In the genomic region with DNA sequence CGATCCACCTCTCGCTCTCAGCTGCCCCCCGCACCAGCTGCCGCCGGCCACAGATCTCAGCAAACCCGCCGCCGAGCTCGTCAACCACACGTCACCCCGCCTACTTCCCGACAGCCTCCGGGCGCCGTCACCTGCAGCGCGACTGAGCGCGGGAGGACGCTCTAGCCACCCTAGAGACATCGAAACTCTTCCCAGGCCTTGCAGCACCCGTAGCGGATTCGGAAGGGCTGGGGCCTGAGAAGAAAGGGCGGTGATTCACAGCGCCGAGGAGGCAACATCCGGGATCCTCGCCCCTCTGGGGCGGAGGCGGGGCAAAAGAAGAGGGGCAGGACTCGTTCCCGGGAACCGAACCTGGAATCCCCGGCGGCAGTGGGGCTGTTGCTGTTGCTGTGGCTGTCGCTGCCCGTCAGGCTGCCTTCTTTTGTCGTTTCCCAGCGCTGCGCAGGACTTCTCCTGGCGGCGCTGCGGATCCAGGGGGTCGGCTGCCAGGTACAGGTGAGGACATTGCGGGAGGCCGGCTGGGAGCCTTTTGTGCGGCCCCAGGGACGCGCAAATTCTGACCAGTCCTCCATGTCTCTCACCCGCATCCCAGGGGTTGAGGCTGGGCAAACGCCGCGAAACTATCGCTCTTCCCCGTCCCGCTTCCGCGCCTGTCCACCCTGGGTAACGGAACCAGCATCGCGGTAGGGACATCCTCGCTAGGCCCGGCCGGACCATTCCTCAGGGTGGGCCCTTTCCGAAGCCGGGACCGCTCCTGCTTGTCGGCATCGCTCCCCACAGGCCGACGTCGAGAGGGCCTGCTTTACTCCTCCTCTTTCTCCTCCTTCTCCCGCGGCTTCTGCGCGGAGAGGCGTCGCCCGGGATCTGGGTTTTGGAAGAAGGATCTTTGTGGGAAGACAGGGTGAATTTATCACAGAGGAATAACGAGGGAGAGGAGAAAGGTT, we compare ENCODE assay signal across 8 cellular contexts. TPM values are rescaled to one million over a fixed set of nuclear protein-coding genes. Genes with fewer than 3 reads are reported as not detected.
DNase-seq lines count a peak whose midpoint lies in the region; ATAC-seq and TF ChIP-seq lines count a peak whose summit lies in the region.

Gene RO60, plus strand, starts transcription at position 331 of the 944 bp plus-strand sequence. CDS start 9,443 bp downstream, outside the sequence.
Gene UCHL5, minus strand, starts transcription at position 79 of the 944 bp plus-strand sequence. CDS start 100 bp downstream, outside the sequence.

- intact Hi-C loops in naive thymus-derived CD4-positive, alpha-beta T cell (cut with micrococcal nuclease) = loop anchor here (1.0 to 10.0 kb wide), 12 partner anchors 11 to 1235 kb away; partner anchors contain the start of genes CDC73 (in 2 of the 2), GLRX2 (in 2 of the 2), RGS1 (in 1 of the 2) and RGS2 (in 1 of the 2)

- no peaks in the 10 kb centered on the region for H3K9me3 ChIP-seq in naive thymus-derived CD4-positive, alpha-beta T cell (ENCODE audit: control insufficient read depth in 2 of 3, low read length in 3 of 3)

- CTCF ChIA-PET in naive thymus-derived CD4-positive, alpha-beta T cell (lab: Charles Lee) = interaction anchor here (1.0 to 3.1 kb wide), 4 partner anchors 28 to 1230 kb away, joined by 3 to 18 read pairs (median 4); partner anchors contain the start of gene CDC73

- H3K27me3 Mint-ChIP-seq in GM23338 (ENCODE audit: insufficient read depth, low read depth, poor library complexity) = peaks cover 12% of the 10 kb centered on the region
- H3K27me3 Mint-ChIP-seq in naive thymus-derived CD4-positive, alpha-beta T cell = no peaks in the 10 kb centered on the region
- H3K27me3 Mint-ChIP-seq in stimulated activated naive B cell treated with anti-CD40 and anti-IgM and Interleukin-4, amounts not matched to agents 10 μg/mL and 1 μg/mL and 100 μg/mL, for 72 hours = no peaks in the 10 kb centered on the region

- H3F3A ChIP-seq in GM23338 (replicated peaks; ENCODE audit: low read depth) = no peaks in the 10 kb centered on the region

- H3K4me3 ChIP-seq in GM23338 = peak within 1 kb of the TSS; percentile 87
- H3K4me3 ChIP-seq in naive thymus-derived CD4-positive, alpha-beta T cell (ENCODE audit: low read length) = peak within 1 kb of the TSS; percentile 96

- DNase-seq in Daoy (ENCODE audit: low read depth) = peak; percentile 99
- DNase-seq in GM23338 (ENCODE audit: low spot score) = peak; percentile 98
- peak; percentile 99 for DNase-seq in LHCN-M2 (ENCODE audit: low read depth)
- DNase-seq in RPMI8226 = peak; percentile 99
- peak; percentile 86 to 90 for DNase-seq in activated T-helper 1 cell treated with anti-CD3 and anti-CD28 coated beads, Interleukin-2, amount 50 U/mL, for 16 hours (ENCODE audit: low read depth in 1 of 2, low spot score in 1 of 2)
- peak; percentile 98 for DNase-seq in fibroblast of gingiva (ENCODE audit: low read depth)
- peak; percentile 79 to 96 (median 94) for DNase-seq in naive thymus-derived CD4-positive, alpha-beta T cell
- peak; percentile 96 for DNase-seq in stimulated activated naive B cell treated with anti-CD40 and anti-IgM and Interleukin-4, amounts not matched to agents 10 μg/mL and 1 μg/mL and 100 μg/mL, for 72 hours

- peak within 1 kb of the TSS; percentile 92 for H3K4me2 ChIP-seq in GM23338

- H3K27ac ChIP-seq in GM23338 (ENCODE audit: low read depth) = peak within 1 kb of the TSS; percentile 98
- H3K27ac ChIP-seq in naive thymus-derived CD4-positive, alpha-beta T cell (ENCODE audit: low read depth, low read length) = peak within 1 kb of the TSS; percentile 89

- POLR2A ChIA-PET in naive thymus-derived CD4-positive, alpha-beta T cell (lab: Charles Lee) = interaction anchor here (0.7 to 2.0 kb wide), 13 partner anchors 10 to 543 kb away, joined by 3 to 19 read pairs (median 4); partner anchors contain the start of genes CDC73 and RGS2

- peaks cover 20% of the 10 kb centered on the region for H3K4me1 ChIP-seq in GM23338 (ENCODE audit: insufficient read depth)
- H3K4me1 ChIP-seq in naive thymus-derived CD4-positive, alpha-beta T cell (ENCODE audit: control insufficient read depth in 2 of 2, insufficient read depth in 2 of 2, low read length in 2 of 2) = peaks cover 22 to 30% of the 10 kb centered on the region in 2 donors

- H3K36me3 Mint-ChIP-seq in GM23338 (ENCODE audit: low read depth) = peaks cover 8% of the 10 kb centered on the region; the same call in 2 of the 3 replicates
- H3K36me3 Mint-ChIP-seq in naive thymus-derived CD4-positive, alpha-beta T cell = peaks cover 0 to 15% (median 7%) of the 10 kb centered on the region in 5 donors
- peaks cover 16 to 35% of the 10 kb centered on the region in 2 donors for H3K36me3 Mint-ChIP-seq in stimulated activated naive B cell treated with anti-CD40 and anti-IgM and Interleukin-4, amounts not matched to agents 10 μg/mL and 1 μg/mL and 100 μg/mL, for 72 hours

- H3K36me3 ChIP-seq in GM23338 (ENCODE audit: insufficient read depth) = no peaks in the 10 kb centered on the region
- peaks cover 0 to 5% (median 0%) of the 10 kb centered on the region in 3 experiments for H3K36me3 ChIP-seq in naive thymus-derived CD4-positive, alpha-beta T cell (ENCODE audit: control insufficient read depth in 2 of 3, insufficient read depth in 3 of 3, low read length in 3 of 3)

- H3K4me3 Mint-ChIP-seq in GM23338 = peak within 1 kb of the TSS; percentile 94
- peak within 1 kb of the TSS; percentile 93 to 100 (median 98) for H3K4me3 Mint-ChIP-seq in naive thymus-derived CD4-positive, alpha-beta T cell
- H3K4me3 Mint-ChIP-seq in stimulated activated naive B cell treated with anti-CD40 and anti-IgM and Interleukin-4, amounts not matched to agents 10 μg/mL and 1 μg/mL and 100 μg/mL, for 72 hours = peak within 1 kb of the TSS; percentile 93 to 99

- 0 out of 2 replicates have a peak, but pooled peaks cover 15% of the 10 kb centered on the region for H4K20me1 ChIP-seq in GM23338 (replicated peaks; ENCODE audit: insufficient read depth)

- no peaks in the 10 kb centered on the region for H3K27me3 ChIP-seq in GM23338 (ENCODE audit: insufficient read depth)
- no peaks in the 10 kb centered on the region for H3K27me3 ChIP-seq in naive thymus-derived CD4-positive, alpha-beta T cell (ENCODE audit: control insufficient read depth in 2 of 2, insufficient read depth in 2 of 2, low read length in 2 of 2)

- peak within 1 kb of the TSS; percentile 93 for H3K27ac Mint-ChIP-seq in GM23338
- H3K27ac Mint-ChIP-seq in naive thymus-derived CD4-positive, alpha-beta T cell = peak within 1 kb of the TSS; percentile 97 to 100 (median 98)
- peak within 1 kb of the TSS; percentile 99 for H3K27ac Mint-ChIP-seq in stimulated activated naive B cell treated with anti-CD40 and anti-IgM and Interleukin-4, amounts not matched to agents 10 μg/mL and 1 μg/mL and 100 μg/mL, for 72 hours

- H3K79me2 ChIP-seq in GM23338 (replicated peaks; ENCODE audit: insufficient read depth) = peaks cover 87% of the 10 kb centered on the region

- H3K9me3 Mint-ChIP-seq in GM23338 = no peaks in the 10 kb centered on the region; the same call in 2 of the 3 replicates
- H3K9me3 Mint-ChIP-seq in naive thymus-derived CD4-positive, alpha-beta T cell = peaks cover 0 to 6% (median 0%) of the 10 kb centered on the region in 11 donors
- H3K9me3 Mint-ChIP-seq in stimulated activated naive B cell treated with anti-CD40 and anti-IgM and Interleukin-4, amounts not matched to agents 10 μg/mL and 1 μg/mL and 100 μg/mL, for 72 hours = no peaks in the 10 kb centered on the region

- peak within 1 kb of the TSS; percentile 89 for H2AFZ ChIP-seq in GM23338

- no peak for TF ChIP-seq CTCF in GM23338 (conservative IDR thresholded peaks at IDR 0.05; ENCODE audit: low read depth in 2 of 2)

- ATAC-seq in GM23338 = peak; percentile 94
- ATAC-seq in naive thymus-derived CD4-positive, alpha-beta T cell = peak; percentile 98
- peak; percentile 94 for ATAC-seq in stimulated activated naive B cell treated with anti-CD40 and anti-IgM and Interleukin-4, amounts not matched to agents 10 μg/mL and 1 μg/mL and 100 μg/mL, for 72 hours (replicated peaks)

- peaks cover 31% of the 10 kb centered on the region for H3K4me1 Mint-ChIP-seq in GM23338
- H3K4me1 Mint-ChIP-seq in naive thymus-derived CD4-positive, alpha-beta T cell = peaks cover 47 to 78% (median 72%) of the 10 kb centered on the region in 7 donors
- peaks cover 19 to 57% of the 10 kb centered on the region in 2 donors for H3K4me1 Mint-ChIP-seq in stimulated activated naive B cell treated with anti-CD40 and anti-IgM and Interleukin-4, amounts not matched to agents 10 μg/mL and 1 μg/mL and 100 μg/mL, for 72 hours

- no peaks in the 10 kb centered on the region for H3K9me2 ChIP-seq in GM23338 (ENCODE audit: insufficient read depth)

TF ChIP-seq in GM23338, 12 proteins besides CTCF, POLR2A, EP300 and RAD21 (continues in another document):
- TF ChIP-seq NANOG (IDR thresholded peaks at IDR 0.05; ENCODE audit: borderline replicate concordance) = no peak
- no peak for TF ChIP-seq EZH2phosphoT487 (IDR thresholded peaks at IDR 0.05; ENCODE audit: unreplicated experiment)
- peak; percentile 95 for TF ChIP-seq POLR2AphosphoS5 (IDR thresholded peaks at IDR 0.05; ENCODE audit: low read depth)

RNA-seq across cellular contexts. Expression of gene RO60, which starts in this region (rescaled TPM):
- total RNA-seq in Daoy (2014; rRNA removed; shearing (Covaris generic)) = 74.5 and 85.1 TPM in 2 replicates
- total RNA-seq in GM23338 (2014; rRNA removed; shearing (Covaris generic)) = 122 and 130 TPM in 2 replicates
- 87.3 and 103 TPM in 2 replicates for polyA plus RNA-seq in GM23338 (2016; fragmentation: Nextera tagmentation; extraction: Ambion mirVana)
- total RNA-seq in LHCN-M2 (2014; rRNA removed) = 96.5 and 97.0 TPM in 2 replicates
- 10.9 TPM for polyA plus RNA-seq in LHCN-M2 (2012)
- 10 to 100 TPM; 49.8 to 75.1 (median 67.2) TPM for total RNA-seq in naive thymus-derived CD4-positive, alpha-beta T cell
- polyA plus RNA-seq in naive thymus-derived CD4-positive, alpha-beta T cell = 100 to 1,000 TPM; 108 to 109 TPM

RNA-seq across cellular contexts. Expression of gene UCHL5, which starts in this region (rescaled TPM):
- total RNA-seq in Daoy (2014; rRNA removed; shearing (Covaris generic)) = 43.5 and 50.2 TPM in 2 replicates
- total RNA-seq in GM23338 (2014; rRNA removed; shearing (Covaris generic)) = 40.2 and 42.5 TPM in 2 replicates
- 60.2 and 67.1 TPM in 2 replicates for polyA plus RNA-seq in GM23338 (2016; fragmentation: Nextera tagmentation; extraction: Ambion mirVana)
- total RNA-seq in LHCN-M2 (2014; rRNA removed) = 30.2 and 40.3 TPM in 2 replicates
- polyA plus RNA-seq in LHCN-M2 (2012) = 13.9 TPM
- total RNA-seq in naive thymus-derived CD4-positive, alpha-beta T cell = 10 to 100 TPM; 20.2 to 48.6 (median 31.8) TPM
- polyA plus RNA-seq in naive thymus-derived CD4-positive, alpha-beta T cell = 10 to 100 TPM; 46.4 to 58.2 TPM

Comparison
In these comparisons a context has a peak if more than half of its experiments do, and no peak if none do; other contexts are left out.
1. Peak in every context shown above with its lines: DNase-seq, ATAC-seq, H3K4me3 ChIP-seq and H3K27ac ChIP-seq.